16 cellular contexts compared by ENCODE assay signal in the genomic region with DNA sequence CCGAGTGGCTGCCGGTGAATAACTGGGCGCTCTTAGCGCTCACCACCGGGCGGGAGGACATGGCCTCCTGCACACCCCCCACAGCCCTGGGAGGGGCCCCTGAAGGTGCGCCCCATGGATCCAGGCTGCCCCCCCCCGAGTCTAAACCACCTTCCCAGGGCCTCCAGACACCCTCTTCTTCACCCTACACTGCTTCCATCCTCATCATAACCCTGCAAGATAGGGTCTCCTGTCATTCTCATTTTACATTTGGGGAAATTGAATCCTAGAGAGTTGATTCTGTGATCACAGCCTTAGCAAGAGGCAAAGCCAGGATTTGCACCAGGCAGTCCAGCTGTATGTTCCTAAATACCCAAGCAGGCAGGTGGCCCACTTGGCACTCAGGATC.
DNase-seq lines count a peak whose midpoint lies in the region; ATAC-seq and TF ChIP-seq lines count a peak whose summit lies in the region.
"Had no signal": no experiment of that assay in that cellular context is flagged by ENCODE, and none has a peak within 500 bp of the region (broad histone marks: within the 10 kb centered on the region; RNA-seq: fewer than 3 reads in every experiment).

No MANE protein-coding gene starts in this region.

- CTCF ChIA-PET in PC-3 (lab: Charles Lee) = no interaction called here

- H3K9me3 Mint-ChIP-seq in endothelial cell (ENCODE audit: unreplicated experiment) = no peaks in the 10 kb centered on the region

- no peaks in the 10 kb centered on the region for H3K27me3 ChIP-seq in PC-3 (ENCODE audit: low read length)
- H3K27me3 ChIP-seq: cardiac muscle cell, SJSA1, tibial nerve had no signal

- H3K4me2 ChIP-seq in PC-3 (ENCODE audit: low read length) = peak overlapping the region; percentile 96
- H3K4me2 ChIP-seq: PC-9 had no signal

- H3K4me1 ChIP-seq in ES-I3 (ENCODE audit: insufficient read depth, low read length) (no peaks in the 10 kb centered on the region; the same call in 1 of the 2 replicates), PC-3 (ENCODE audit: insufficient read depth, low read length) (peaks cover 15% of the 10 kb centered on the region)
- H3K4me1 ChIP-seq: SJSA1 had no signal

- H3K9me3 ChIP-seq in ES-I3 (ENCODE audit: control insufficient read depth, insufficient read depth, low read length) (no peaks in the 10 kb centered on the region), PC-3 (ENCODE audit: low read length) (no peaks in the 10 kb centered on the region)
- H3K9me3 ChIP-seq: neutrophil, SJSA1 had no signal

- no peaks in the 10 kb centered on the region for H4K20me1 ChIP-seq in PC-3 (ENCODE audit: low read length)

- BruUV-seq in PC-3 (replicated peaks; lab: Mats Ljungman, UMichigan) = no TSS peak

- H2AFZ ChIP-seq in PC-3 (ENCODE audit: low read length) = peak overlapping the region; percentile 38; the same call in 1 of the 2 replicates
- H2AFZ ChIP-seq: PC-9 had no signal

- no peak for ATAC-seq in PC-3
- ATAC-seq: left lobe of liver had no signal

- peaks cover 3% of the 10 kb centered on the region for H3K4me1 Mint-ChIP-seq in endothelial cell (ENCODE audit: unreplicated experiment)

- peak overlapping the region; percentile 17 for H3K27ac Mint-ChIP-seq in endothelial cell (ENCODE audit: unreplicated experiment)

- peaks cover 7% of the 10 kb centered on the region for H3K27me3 Mint-ChIP-seq in endothelial cell (ENCODE audit: unreplicated experiment)

- peaks cover 9% of the 10 kb centered on the region for H3K36me3 Mint-ChIP-seq in endothelial cell (ENCODE audit: low read depth, unreplicated experiment)

- no peak overlapping the region for H3K27ac ChIP-seq in PC-3 (ENCODE audit: low read length)
- H3K27ac ChIP-seq: cardiac muscle cell, neutrophil, PC-9, SJSA1 had no signal

- H3K9ac ChIP-seq in ES-I3 (ENCODE audit: low read depth, low read length) (peak overlapping the region; percentile 3; the same call in 1 of the 2 replicates), PC-3 (ENCODE audit: low read length) (peak overlapping the region; percentile 40; the same call in 1 of the 2 replicates)

- DNase-seq in PC-3 = no peak
- DNase-seq in endothelial cell (ENCODE audit: low spot score) = no peak
- no peak for DNase-seq in skeletal muscle cell (ENCODE audit: low read depth)
- no peak for DNase-seq in activated CD4-positive, alpha-beta T cell treated with anti-CD3 and anti-CD28 coated beads for 48 hours
- DNase-seq in stimulated activated naive CD4-positive, alpha-beta T cell (lab: John Stamatoyannopoulos, UW) = no peak
- DNase-seq in activated effector memory CD4-positive, alpha-beta T cell treated with Interleukin-2 at 50 U/mL for 16 hours = no peak
- DNase-seq: NCI-H1417, NCI-H2171 treated with DMSO at 0.1 percent for 48 hours, NCI-H82 had no signal

- peaks cover 5% of the 10 kb centered on the region for H3F3A ChIP-seq in PC-3 (ENCODE audit: low read length, unreplicated experiment)

- no peaks in the 10 kb centered on the region for H3K79me2 ChIP-seq in PC-3 (ENCODE audit: low read length)

- H3K36me3 ChIP-seq in ES-I3 (ENCODE audit: insufficient read depth, low read length) = no peaks in the 10 kb centered on the region
- no peaks in the 10 kb centered on the region for H3K36me3 ChIP-seq in PC-3 (ENCODE audit: low read depth, low read length)
- H3K36me3 ChIP-seq: neutrophil had no signal

- H3K9me2 ChIP-seq in PC-3 (replicated peaks; ENCODE audit: low read length) = no peaks in the 10 kb centered on the region

- peak overlapping the region; percentile 4 for H3K4me3 Mint-ChIP-seq in endothelial cell (ENCODE audit: unreplicated experiment)

- TF ChIP-seq CTCF in PC-3 (conservative IDR thresholded peaks at IDR 0.05; ENCODE audit: low read depth, low read length) = no peak
- no peak for TF ChIP-seq CTCF in endothelial cell (IDR thresholded peaks at IDR 0.05; ENCODE audit: unreplicated experiment)

- intact Hi-C loops in PC-3 (cut with micrococcal nuclease) = loop anchor here (5.0 kb wide), 2 partner anchors 57 to 182 kb away; no protein-coding TSS in a partner anchor

- H3K4me3 ChIP-seq in PC-3 (ENCODE audit: low read length) (peak overlapping the region; percentile 72), skeletal muscle cell (ENCODE audit: low read depth, low read length) (peak overlapping the region; percentile 7)
- H3K4me3 ChIP-seq: cardiac muscle cell, PC-9, SJSA1 had no signal

- POLR2A ChIA-PET in PC-3 (lab: Charles Lee; ENCODE audit: unreplicated experiment) = no interaction called here
